ENCODE assay signal across 25 cellular contexts in the genomic region with DNA sequence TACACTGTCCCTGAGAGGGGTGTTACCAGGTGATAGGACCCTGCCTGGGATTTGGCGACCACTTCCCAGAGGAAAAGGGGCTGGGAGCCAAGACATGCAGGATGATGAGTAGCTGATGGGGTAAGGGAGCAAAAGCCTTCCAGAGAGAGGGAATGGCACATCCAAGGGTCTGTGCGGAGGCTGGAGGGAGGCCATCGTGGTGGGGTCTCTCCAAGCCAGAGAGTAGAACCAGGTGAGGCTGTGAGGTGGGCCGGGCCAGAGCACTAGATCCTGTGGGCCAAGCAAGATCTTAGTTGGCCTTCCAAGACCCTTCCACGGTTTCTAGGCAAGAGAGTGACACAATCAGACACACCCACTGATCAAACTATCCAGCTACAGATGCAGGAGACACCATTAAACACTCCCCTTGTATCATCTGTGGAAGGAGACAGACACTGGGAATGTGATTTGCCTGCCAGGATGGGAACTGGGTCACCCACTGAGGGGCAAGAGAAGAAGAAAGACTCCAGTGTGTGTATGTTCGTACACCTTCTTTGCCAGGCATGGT.
"Had no signal": no experiment of that assay in that cellular context is flagged by ENCODE, and none has a peak within 500 bp of the region (broad histone marks: within the 10 kb centered on the region; RNA-seq: fewer than 3 reads in every experiment).

No MANE protein-coding gene starts in this region.

- H3K27ac ChIP-seq: HL-60, SJSA1, SK-N-MC had no signal

- H3K27me3 ChIP-seq: MG63, SJSA1 had no signal

- H3K36me3 ChIP-seq: MG63, SJSA1 had no signal

- H3K9me3 ChIP-seq: MG63, SJSA1 had no signal

- FAIRE-seq: HTR-8/SVneo, RCC 7860 had no signal

- H3K4me3 ChIP-seq: MG63, SJSA1, SK-N-MC had no signal

- DNase-seq: Karpas-422, KG1, MG63, NCI-H1092, NCI-H1105 treated with DMSO at 0.1 percent for 48 hours, NCI-H1417 treated with DMSO at 0.1 percent for 48 hours, NCI-H146, NCI-H1694 treated with DMSO at 0.1 percent for 48 hours, NCI-H1930, NCI-H2081, NCI-H2107, NCI-H2227 treated with DMSO at 0.1 percent for 48 hours, NCI-H446, NCI-H510A, NCI-H524 treated with DMSO at 0.1 percent for 48 hours, NCI-H69, NCI-H774, Right ventricle myocardium superior, RPMI8226, SIG-M5 had no signal
